In genomic region chr11:65646921-65647701, GRCh38 we compare ENCODE assay signal across 8 cellular contexts. TPM values are rescaled to one million over a fixed set of nuclear protein-coding genes. Genes with fewer than 3 reads are reported as not detected.
DNase-seq lines count a peak whose midpoint lies in the region; ATAC-seq, FAIRE-seq and TF ChIP-seq lines count a peak whose summit lies in the region.

No MANE protein-coding gene starts in this region.

- H3K36me3 Mint-ChIP-seq in chondrocyte (ENCODE audit: low read depth) (no peaks in the 10 kb centered on the region), T-cell (peaks cover 20% of the 10 kb centered on the region), CD14-positive monocyte (peaks cover 72 to 89% of the 10 kb centered on the region in 2 donors)

- peaks cover 5% of the 10 kb centered on the region; the same call in 1 of the 2 replicates for H3K36me3 ChIP-seq in HUES64 (ENCODE audit: insufficient read depth, low read length)

- H3K9me3 Mint-ChIP-seq in chondrocyte (ENCODE audit: low read depth) (no peaks in the 10 kb centered on the region), T-cell (no peaks in the 10 kb centered on the region), CD14-positive monocyte (no peaks in the 10 kb centered on the region)

- CTCF ChIA-PET in T-cell (lab: Charles Lee) = no interaction called here

- H3K4me1 Mint-ChIP-seq in chondrocyte (ENCODE audit: low read depth) (peaks cover 26% of the 10 kb centered on the region), T-cell (peaks cover 34 to 40% (median 36%) of the 10 kb centered on the region in 3 donors), CD14-positive monocyte (peaks cover 35% of the 10 kb centered on the region)

- peak overlapping the region; percentile 57; the same call in 1 of the 2 replicates for H3K9ac ChIP-seq in HUES64 (ENCODE audit: low read depth, low read length)

- no peak overlapping the region for H3K4me3 Mint-ChIP-seq in chondrocyte (ENCODE audit: unreplicated experiment)
- H3K4me3 Mint-ChIP-seq in T-cell = no peak overlapping the region
- no peak overlapping the region for H3K4me3 Mint-ChIP-seq in CD14-positive monocyte

- ATAC-seq in left colon (peak; percentile 79), HG03025 (IDR thresholded peaks at IDR 0.05; ENCODE audit: low FRiP score, unreplicated experiment) (no peak), T-cell (replicated peaks in 1 of 4) (no peak)

- POLR2A ChIA-PET in T-cell (lab: Charles Lee) = no interaction called here

- no peaks in the 10 kb centered on the region; the same call in 1 of the 2 replicates for H3K27me3 ChIP-seq in HUES64 (ENCODE audit: insufficient read depth, low read length)

- 91% methylated on average over 91 of the region's 91 CpGs for WGBS in HUES64

- TF ChIP-seq CTCF in chondrocyte (IDR thresholded peaks at IDR 0.05) (no peak), CD14-positive monocyte (IDR thresholded peaks at IDR 0.05) (no peak)

- intact Hi-C loops in left colon (cut with DNase I, micrococcal nuclease) = no loop called here
- intact Hi-C loops in CD14-positive monocyte (cut with micrococcal nuclease) = no loop called here

- H3K9me3 ChIP-seq in HUES64 (ENCODE audit: insufficient read depth, low read depth, low read length) = no peaks in the 10 kb centered on the region

- H3K27ac Mint-ChIP-seq in chondrocyte (ENCODE audit: unreplicated experiment) (no peak overlapping the region), T-cell (no peak overlapping the region), CD14-positive monocyte (no peak overlapping the region)

- H3K27ac ChIP-seq in HUES64 (ENCODE audit: low read depth, low read length) (no peak overlapping the region), substantia nigra (ENCODE audit: low read depth, low read length, poor library complexity, severe bottlenecking) (no peak overlapping the region)

- H3K27me3 Mint-ChIP-seq in chondrocyte (ENCODE audit: low read depth) = no peaks in the 10 kb centered on the region
- no peaks in the 10 kb centered on the region for H3K27me3 Mint-ChIP-seq in T-cell
- H3K27me3 Mint-ChIP-seq in CD14-positive monocyte (ENCODE audit: low read depth in 3 of 3) = no peaks in the 10 kb centered on the region

- peaks cover 10% of the 10 kb centered on the region; the same call in 1 of the 2 replicates for H3K4me1 ChIP-seq in HUES64 (ENCODE audit: insufficient read depth, low read length)

- peak overlapping the region; percentile 71 for H3K4me3 ChIP-seq in HUES64 (ENCODE audit: low read length)

- no peak for FAIRE-seq in urothelium cell line (lab: Jason Lieb, UNC)

- DNase-seq in chondrocyte (ENCODE audit: low spot score) (peak; percentile 90), left colon (peak in 1 of 2 donors; percentile 73), substantia nigra (lab: John Stamatoyannopoulos, UW) (peak in 33 of 49 donors; percentile 14 to 80 (median 44)), urothelium cell line (ENCODE audit: low spot score) (no peak), T-cell (no peak), CD14-positive monocyte (ENCODE audit: low spot score) (no peak)

RNA-seq across cellular contexts. Expression of gene SIPA1, which starts 9.2 kb away (rescaled TPM):
- 15.8 TPM for polyA plus RNA-seq in HUES64 (2013, experiment 1 of 2)
- polyA plus RNA-seq in HUES64 (2013, experiment 2 of 2) = 21.8 TPM
- total RNA-seq in chondrocyte (22.7 to 33.3 TPM (median 27.4 TPM) in 3 replicates), left colon (10 to 100 TPM; 25.5 to 34.3 TPM), T-cell (100 to 1,000 TPM; 179 to 285 (median 200) TPM)
- 10 to 100 TPM; 83.4 to 86.5 TPM for polyA plus RNA-seq in CD14-positive monocyte

RNA-seq across cellular contexts. Expression of gene RELA, which starts 15.6 kb away (rescaled TPM):
- polyA plus RNA-seq in HUES64 (2013, experiment 1 of 2) = 21.3 TPM
- polyA plus RNA-seq in HUES64 (2013, experiment 2 of 2) = 27.1 TPM
- total RNA-seq in chondrocyte (65.3 to 73.6 TPM (median 72.7 TPM) in 3 replicates), left colon (10 to 100 TPM; 57.6 to 62.9 TPM), T-cell (100 to 1,000 TPM; 155 to 302 (median 172) TPM)
- polyA plus RNA-seq in CD14-positive monocyte = 10 to 100 TPM; 21.3 to 30.9 TPM

RNA-seq across cellular contexts. Expression of gene PCNX3, which starts 31.5 kb away (rescaled TPM):
- 21.2 TPM for polyA plus RNA-seq in HUES64 (2013, experiment 1 of 2)
- polyA plus RNA-seq in HUES64 (2013, experiment 2 of 2) = 20.7 TPM
- total RNA-seq in chondrocyte = 32.6 to 57.7 TPM (median 36.3 TPM) in 3 replicates
- 10 to 100 TPM; 47.8 to 56.0 TPM for total RNA-seq in left colon
- total RNA-seq in T-cell = 10 to 100 TPM; 54.2 to 74.7 (median 66.8) TPM
- 1 to 10 TPM in 1 of 2 donors, under 1 TPM in 1; 0.58 to 1.7 TPM for polyA plus RNA-seq in CD14-positive monocyte

RNA-seq across cellular contexts. Expression of gene MAP3K11, which starts 33.1 kb away (rescaled TPM):
- polyA plus RNA-seq in HUES64 (2013, experiment 1 of 2) = 27.1 TPM
- polyA plus RNA-seq in HUES64 (2013, experiment 2 of 2) = 31.1 TPM
- 30.2 to 34.6 TPM (median 31.6 TPM) in 3 replicates for total RNA-seq in chondrocyte
- total RNA-seq in left colon = 100 to 1,000 TPM in 1 of 2 donors, 10 to 100 TPM in 1; 94.7 to 101 TPM
- total RNA-seq in T-cell = 100 to 1,000 TPM in 2 of 5 donors, 10 to 100 TPM in 3; 60.8 to 110 (median 84.0) TPM
- 10 to 100 TPM; 20.8 to 32.0 TPM for polyA plus RNA-seq in CD14-positive monocyte

RNA-seq across cellular contexts. Expression of gene KCNK7, which starts 51.5 kb away (rescaled TPM):
- 0.60 TPM for polyA plus RNA-seq in HUES64 (2013, experiment 1 of 2)
- 0.32 TPM for polyA plus RNA-seq in HUES64 (2013, experiment 2 of 2)
- total RNA-seq in chondrocyte = 0.22 to 0.44 TPM in 2 of 3 replicates, not detected in the other
- 1 to 10 TPM in 1 of 2 donors, under 1 TPM in 1; 0.40 to 1.3 TPM for total RNA-seq in left colon
- total RNA-seq in T-cell = 1 to 10 TPM; 2.3 to 8.0 (median 3.6) TPM
- polyA plus RNA-seq in CD14-positive monocyte = not detected

Comparison
In these comparisons a context has a peak if more than half of its experiments do, and no peak if none do; other contexts are left out.
1. DNase-seq: peak in chondrocyte (single experiment) and substantia nigra (33 of 49); none in urothelium cell line (single experiment), T-cell (0 of 34) and CD14-positive monocyte (single experiment).